Comparison of ENCODE assay signal across 8 cellular contexts in the genomic region with DNA sequence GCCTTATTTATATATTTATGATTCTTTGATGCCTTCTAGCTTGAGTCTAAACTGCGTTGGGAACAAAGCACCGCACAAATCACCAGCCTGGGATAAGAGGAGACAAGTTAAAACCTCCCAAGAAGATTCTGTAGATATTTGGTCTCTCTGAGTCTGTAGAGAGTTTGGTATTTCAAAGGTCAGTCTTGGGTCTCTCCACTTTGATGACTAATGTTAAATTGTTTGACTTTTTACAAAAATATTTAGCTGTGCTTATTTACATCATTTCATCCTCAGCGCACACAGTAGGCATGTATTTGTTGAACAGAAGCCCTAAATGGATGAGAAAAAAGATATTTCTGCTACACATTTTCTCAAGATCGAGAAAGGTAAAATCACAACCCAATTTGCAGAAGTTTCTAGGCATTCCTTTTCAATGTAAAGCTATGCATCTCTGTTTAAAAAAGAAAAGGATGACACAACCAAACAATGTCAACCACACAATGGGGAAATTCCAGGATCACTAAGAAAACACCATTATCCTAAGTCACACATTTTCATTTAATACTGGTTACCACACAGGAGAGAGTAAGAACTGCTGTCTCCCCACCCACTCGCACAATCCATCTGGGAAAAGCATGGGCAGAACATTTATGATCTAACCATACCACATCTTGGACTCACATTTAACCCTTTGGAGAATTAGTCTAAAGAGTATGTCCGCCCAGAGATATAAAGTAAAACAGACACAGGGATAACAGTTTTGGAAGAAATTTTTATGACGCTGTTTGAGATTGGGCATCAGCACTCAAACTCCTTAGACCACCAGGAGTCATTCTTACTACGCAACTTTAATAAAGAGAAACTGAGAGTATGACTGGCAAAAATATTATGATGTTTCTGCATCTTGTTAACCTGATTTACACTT. TPM values are rescaled to one million over a fixed set of nuclear protein-coding genes. Genes with fewer than 3 reads are reported as not detected.
A peak's percentile ranks its signal among the peaks of the same experiment; 100 is the strongest.
DNase-seq lines count a peak whose midpoint lies in the region; TF ChIP-seq lines count a peak whose summit lies in the region.

No MANE protein-coding gene starts in this region.

- DNase-seq in Calu3, result peak; percentile 8
- DNase-seq in astrocyte of the cerebellum (ENCODE audit: low read depth), result peak; percentile 69
- DNase-seq in thyroid gland, result no peak
- no peak for DNase-seq in amygdala (lab: John Stamatoyannopoulos, UW)
- DNase-seq in DMS153 (lab: John Stamatoyannopoulos, UW), result no peak
- no peak for DNase-seq in GM19238 (ENCODE audit: insufficient read length, low spot score)

- peak overlapping the region; percentile 89 for H3K4me2 ChIP-seq in KMS-11

- no peak for TF ChIP-seq POLR2A in thyroid gland (IDR thresholded peaks at IDR 0.05)

- H3K4me1 Mint-ChIP-seq in Calu3 (ENCODE audit: low read depth, unreplicated experiment), result peaks cover 10% of the 10 kb centered on the region

- H3K79me2 ChIP-seq in KMS-11 (ENCODE audit: insufficient read depth, low read depth), result peaks cover 92% of the 10 kb centered on the region

- intact Hi-C loops in Calu3 (cut with micrococcal nuclease; ENCODE audit: unreplicated experiment) (loop anchor here (2.0 to 10.0 kb wide), 3 partner anchors 211 to 307 kb away; partner anchors contain the start of genes PEX1 and RBM48), thyroid gland (cut with DNase I) (loop anchor here (5.0 kb wide), 1 partner anchor 210 kb away; no protein-coding TSS in a partner anchor)

- H3K9ac ChIP-seq in KMS-11, result peak overlapping the region; percentile 96

- peak overlapping the region; percentile 90 for H3K27ac Mint-ChIP-seq in Calu3 (ENCODE audit: unreplicated experiment)

- H3K36me3 ChIP-seq in KMS-11 (ENCODE audit: insufficient read depth) (peaks cover 16% of the 10 kb centered on the region; the same call in 1 of the 2 replicates), thyroid gland (no peaks in the 10 kb centered on the region)

- TF ChIP-seq CTCF in Calu3 (IDR thresholded peaks at IDR 0.05; ENCODE audit: unreplicated experiment) (no peak), KMS-11 (conservative IDR thresholded peaks at IDR 0.05; ENCODE audit: low read depth, low read length) (no peak), astrocyte of the cerebellum (IDR thresholded peaks at IDR 0.05; ENCODE audit: low read depth, low read length, missing control alignments) (no peak), thyroid gland (IDR thresholded peaks at IDR 0.05) (no peak)

- CTCF ChIA-PET in Calu3 (lab: Charles Lee), result interaction anchor here (0.6 to 2.7 kb wide), 5 partner anchors 114 to 303 kb away, joined by 3 to 11 read pairs (median 4); partner anchors contain the start of genes PEX1 and RBM48

- BruUV-seq in Calu3 (replicated peaks; lab: Mats Ljungman, UMichigan), result TSS peak; percentile 21

- H3K36me3 Mint-ChIP-seq in Calu3 (ENCODE audit: insufficient read depth, unreplicated experiment), result peaks cover 72% of the 10 kb centered on the region

- H3K27me3 ChIP-seq in KMS-11 (ENCODE audit: insufficient read depth, low read depth) (no peaks in the 10 kb centered on the region), layer of hippocampus (ENCODE audit: control insufficient read depth, insufficient read depth, low read length) (no peaks in the 10 kb centered on the region), thyroid gland (no peaks in the 10 kb centered on the region)

- in situ Hi-C loops in astrocyte of the cerebellum (cut with HindIII; ENCODE audit: low sequenced_read_pairs), result loop anchor here (25.0 kb wide), 1 partner anchor 205 kb away; no protein-coding TSS in a partner anchor

- WGBS in thyroid gland, 2 donors, result 81 to 82% methylated on average over 8 of the region's 8 CpGs

- H3K4me3 Mint-ChIP-seq in Calu3 (ENCODE audit: low read depth, unreplicated experiment), result peak overlapping the region; percentile 79

- H4K20me1 ChIP-seq in KMS-11 (ENCODE audit: insufficient read depth), result peaks cover 26% of the 10 kb centered on the region; the same call in 1 of the 2 replicates

- H3K9me3 Mint-ChIP-seq in Calu3 (ENCODE audit: low read depth, unreplicated experiment), result no peaks in the 10 kb centered on the region

- no peaks in the 10 kb centered on the region for H3K9me3 ChIP-seq in thyroid gland

- H2AFZ ChIP-seq in KMS-11 (ENCODE audit: low read depth), result no peak overlapping the region

- H3K4me1 ChIP-seq in KMS-11 (ENCODE audit: low read depth, poor library complexity, severe bottlenecking) (peaks cover 51% of the 10 kb centered on the region), thyroid gland (peaks cover 6 to 13% of the 10 kb centered on the region in 2 donors)

- peak overlapping the region; percentile 93 for H3K27ac ChIP-seq in KMS-11
- H3K27ac ChIP-seq in layer of hippocampus (ENCODE audit: low read depth, low read length), result peak overlapping the region; percentile 85
- H3K27ac ChIP-seq in thyroid gland, result peak overlapping the region in 2 of 3 donors; percentile 85 to 94

- no peak overlapping the region for H3K4me3 ChIP-seq in KMS-11 (IDR thresholded peaks at IDR 0.05; ENCODE audit: insufficient read depth, low read depth, low read length)
- H3K4me3 ChIP-seq in astrocyte of the cerebellum (ENCODE audit: low read depth, low read length), result peak overlapping the region; percentile 73
- peak overlapping the region in 1 of 3 donors; percentile 62 for H3K4me3 ChIP-seq in thyroid gland (replicated peaks in 1 of 3)

- no peaks in the 10 kb centered on the region for H3K27me3 Mint-ChIP-seq in Calu3 (ENCODE audit: unreplicated experiment)

RNA-seq across cellular contexts. Expression of gene CDK6, which starts 4.4 kb away (rescaled TPM):
- total RNA-seq in Calu3 (2022), result 67.7 and 87.9 TPM in 2 replicates
- total RNA-seq in thyroid gland, result 10 to 100 TPM; 11.2 to 18.5 (median 13.2) TPM

Comparison
In these comparisons a context has a peak if more than half of its experiments do, and no peak if none do; other contexts are left out.
1. DNase-seq: peak in Calu3 (single experiment) and astrocyte of the cerebellum (single experiment); none in thyroid gland (0 of 2), amygdala (0 of 56), DMS153 (single experiment) and GM19238 (single experiment).
2. Peak in every context shown above with its lines, with median percentiles within 50 percentile points of each other: H3K27ac ChIP-seq.